In genomic region chr7:151425670-151426075, GRCh38 we compare ENCODE assay signal across 13 cellular contexts. TPM values are rescaled to one million over a fixed set of nuclear protein-coding genes. Genes with fewer than 3 reads are reported as not detected.
DNase-seq lines count a peak whose midpoint lies in the region; ATAC-seq and TF ChIP-seq lines count a peak whose summit lies in the region.
"Had no signal": no experiment of that assay in that cellular context is flagged by ENCODE, and none has a peak within 500 bp of the region (broad histone marks: within the 10 kb centered on the region; RNA-seq: fewer than 3 reads in every experiment).

No MANE protein-coding gene starts in this region.

- peaks cover 32% of the 10 kb centered on the region for H3F3A ChIP-seq in smooth muscle cell (ENCODE audit: low read depth)

- H3K9me2 ChIP-seq in hepatocyte (replicated peaks; ENCODE audit: insufficient read depth): no peaks in the 10 kb centered on the region

- no peak overlapping the region for H3K4me2 ChIP-seq in hepatocyte
- peak overlapping the region; percentile 56 for H3K4me2 ChIP-seq in smooth muscle cell

- no peaks in the 10 kb centered on the region for H3K36me3 ChIP-seq in H7 (replicated peaks; ENCODE audit: control insufficient read depth, insufficient read depth, low read length)
- no peaks in the 10 kb centered on the region for H3K36me3 ChIP-seq in hepatocyte (replicated peaks; ENCODE audit: insufficient read depth, low read depth)
- no peaks in the 10 kb centered on the region for H3K36me3 ChIP-seq in smooth muscle cell (ENCODE audit: low read depth)
- H3K36me3 ChIP-seq: SJCRH30 had no signal

- no peak for TF ChIP-seq CTCF in astrocyte of the cerebellum (IDR thresholded peaks at IDR 0.05; ENCODE audit: low read depth, low read length, missing control alignments)
- TF ChIP-seq CTCF in hepatocyte (IDR thresholded peaks at IDR 0.05; ENCODE audit: poor library complexity): no peak
- TF ChIP-seq CTCF in smooth muscle cell (IDR thresholded peaks at IDR 0.05; ENCODE audit: borderline replicate concordance, insufficient read depth, poor library complexity, severe bottlenecking): no peak

- H3K4me3 ChIP-seq in H7 (ENCODE audit: insufficient read depth, low read depth, low read length) (no peak overlapping the region), astrocyte of the cerebellum (ENCODE audit: low read depth, low read length) (no peak overlapping the region), hepatocyte (no peak overlapping the region), smooth muscle cell (no peak overlapping the region)
- H3K4me3 ChIP-seq: SJCRH30 had no signal

- DNase-seq in H7 (peak; percentile 18), astrocyte of the cerebellum (ENCODE audit: low read depth) (peak; percentile 62), hepatocyte (ENCODE audit: low spot score) (peak; percentile 34), smooth muscle cell (lab: John Stamatoyannopoulos, UW; ENCODE audit: unreplicated experiment) (no peak), RKO (ENCODE audit: low spot score) (no peak), NCI-H748 (lab: John Stamatoyannopoulos, UW; ENCODE audit: unreplicated experiment) (no peak)
- no peak for DNase-seq in activated CD4-positive, alpha-beta T cell treated with anti-CD3 and anti-CD28 coated beads for 48 hours
- DNase-seq: activated CD8-positive, alpha-beta T cell treated with anti-CD3 and anti-CD28 coated beads, Interleukin-2, amount 10 ng/mL, durations not matched to agents 7 days and 5 days; amniotic stem cell; NCI-H146 had no signal

- no peak for ATAC-seq in GM21367 (IDR thresholded peaks at IDR 0.05; ENCODE audit: unreplicated experiment)
- ATAC-seq: activated CD8-positive, alpha-beta T cell treated with anti-CD3 and anti-CD28 coated beads, Interleukin-2, amount 10 ng/mL, durations not matched to agents 7 days and 5 days had no signal

- peak overlapping the region; percentile 71 for H3K27ac ChIP-seq in hepatocyte
- peak overlapping the region; percentile 93 for H3K27ac ChIP-seq in smooth muscle cell (ENCODE audit: low read depth)
- H3K27ac ChIP-seq: SJCRH30 had no signal

- H3K27me3 ChIP-seq in H7 (ENCODE audit: control insufficient read depth, insufficient read depth, low read length) (no peaks in the 10 kb centered on the region), hepatocyte (no peaks in the 10 kb centered on the region), smooth muscle cell (ENCODE audit: low read depth) (no peaks in the 10 kb centered on the region)

- H3K9me3 ChIP-seq in hepatocyte (ENCODE audit: low read depth): no peaks in the 10 kb centered on the region
- no peaks in the 10 kb centered on the region for H3K9me3 ChIP-seq in smooth muscle cell (replicated peaks; ENCODE audit: low read depth)

- H3K79me2 ChIP-seq in hepatocyte: no peaks in the 10 kb centered on the region
- no peaks in the 10 kb centered on the region for H3K79me2 ChIP-seq in smooth muscle cell (ENCODE audit: low read depth)

- H4K20me1 ChIP-seq in hepatocyte (ENCODE audit: insufficient read depth, poor library complexity, severe bottlenecking) (no peaks in the 10 kb centered on the region), smooth muscle cell (ENCODE audit: low read depth) (no peaks in the 10 kb centered on the region)

- no peak overlapping the region for H3K9ac ChIP-seq in smooth muscle cell (ENCODE audit: low read depth)

- H3K4me1 ChIP-seq in hepatocyte (ENCODE audit: insufficient read depth): peaks cover 23% of the 10 kb centered on the region
- H3K4me1 ChIP-seq in smooth muscle cell (ENCODE audit: low read depth): peaks cover 39% of the 10 kb centered on the region

- H2AFZ ChIP-seq in hepatocyte (no peak overlapping the region), smooth muscle cell (ENCODE audit: low read depth) (no peak overlapping the region)

- in situ Hi-C loops in astrocyte of the cerebellum (cut with HindIII; ENCODE audit: low sequenced_read_pairs): no loop called here

- 39% methylated on average over 4 of the region's 4 CpGs for WGBS in hepatocyte (ENCODE audit: low lambda C conversion rate, missing lambda C conversion rate)
- 14% methylated on average over 4 of the region's 4 CpGs for WGBS in smooth muscle cell (ENCODE audit: low lambda C conversion rate)

RNA-seq across cellular contexts. Expression of gene CRYGN, which starts 14.3 kb away (rescaled TPM):
- 1.2 and 2.2 TPM in 2 replicates for total RNA-seq in H7 (2014; rRNA removed; shearing (Covaris generic))
- not detected in 2 replicates for total RNA-seq in hepatocyte
- polyA plus RNA-seq in hepatocyte: 0.24 and 0.64 TPM in 2 replicates
- not detected in 2 replicates for total RNA-seq in smooth muscle cell
- polyA plus RNA-seq in smooth muscle cell: 0.13 and 0.19 TPM in 2 replicates
- total RNA-seq: pulmonary artery endothelial cell, SJCRH30 had no signal

RNA-seq across cellular contexts. Expression of gene WDR86, which starts 15.8 kb away (rescaled TPM):
- 40.6 and 40.8 TPM in 2 replicates for total RNA-seq in H7 (2014; rRNA removed; shearing (Covaris generic))
- 10.6 and 15.5 TPM in 2 replicates for total RNA-seq in hepatocyte
- polyA plus RNA-seq in hepatocyte: 12.4 and 19.1 TPM in 2 replicates
- total RNA-seq in smooth muscle cell: 1.3 and 5.6 TPM in 2 replicates
- polyA plus RNA-seq in smooth muscle cell: 4.1 and 8.3 TPM in 2 replicates
- total RNA-seq: pulmonary artery endothelial cell had no signal

Comparison
In these comparisons a context has a peak if more than half of its experiments do, and no peak if none do; other contexts are left out.
1. DNase-seq: peak in H7 (single experiment), astrocyte of the cerebellum (single experiment) and hepatocyte (single experiment); none in smooth muscle cell (single experiment), RKO (single experiment), NCI-H748 (single experiment) and activated CD4-positive, alpha-beta T cell treated with anti-CD3 and anti-CD28 coated beads for 48 hours (single experiment).